26 cellular contexts compared by ENCODE assay signal in genomic region chr16:51031598-51031997, GRCh38.
"Had no signal": no experiment of that assay in that cellular context is flagged by ENCODE, and none has a peak within 500 bp of the region (broad histone marks: within the 10 kb centered on the region; RNA-seq: fewer than 3 reads in every experiment).

No MANE protein-coding gene starts in this region.

- DNase-seq: activated CD4-positive, alpha-beta memory T cell treated with anti-CD3 and anti-CD28 coated beads, Interleukin-2, amount 10 ng/mL, durations not matched to agents 7 days and 5 days; activated CD4-positive, alpha-beta T cell treated with anti-CD3 and anti-CD28 coated beads for 36 hours; activated CD4-positive, alpha-beta T cell treated with anti-CD3 and anti-CD28 coated beads, Interleukin-2, amount 50 U/mL, for 1 hour; activated gamma-delta T cell; activated naive CD4-positive, alpha-beta T cell treated with anti-CD3 and anti-CD28 coated beads for 36 hours; activated T-cell treated with anti-CD3 and anti-CD28 coated beads for 4 hours; activated T-cell treated with anti-CD3 and anti-CD28 coated beads, Interleukin-2, amount 50 U/mL, for 48 hours; amygdala; Kasumi-1; NCI-H1105; NCI-H1436; NCI-H1694 treated with DMSO at 0.1 percent for 48 hours; NCI-H2029 treated with DMSO at 0.1 percent for 48 hours; NCI-H345; NCI-H510A; NCI-H526 treated with DMSO at 0.1 percent for 48 hours; NK-92 treated with Interleukin-12 subunit alpha and Interleukin-12 subunit beta, amount 100 ng/mL, for 24 hours; PC-3; SIG-M5; T-helper 17 cell; T-helper 9 cell had no signal

- FAIRE-seq: astrocyte, RCC 7860, TTC549 had no signal

- ATAC-seq: activated CD4-positive, alpha-beta T cell treated with anti-CD3 and anti-CD28 coated beads for 36 hours; activated T-helper 17 cell treated with anti-CD3 and anti-CD28 coated beads, Interleukin-2, amount 50 U/mL, for 72 hours; PC-3; T-helper 17 cell had no signal

- H3K27ac ChIP-seq: VCaP had no signal
